In genomic region chr3:63662500-63662899, GRCh38 we compare ENCODE assay signal across 2 cellular contexts.
TF ChIP-seq lines count a peak whose summit lies in the region.

No MANE protein-coding gene starts in this region.

TF ChIP-seq in HepG2, 621 proteins besides CTCF, POLR2A, EP300 and RAD21:
- TF ChIP-seq STAG1 (CRISPR knock-in tag; IDR thresholded peaks at IDR 0.05) (peak; percentile 36; the same call in 1 of the 2 replicates), ZNF788 (CRISPR knock-in tag; IDR thresholded peaks at IDR 0.05; ENCODE audit: borderline replicate concordance) (no peak)

TF ChIP-seq in GM12891, 5 proteins besides CTCF, POLR2A, EP300 and RAD21:
- TF ChIP-seq PAX5 (IDR thresholded peaks at IDR 0.05; ENCODE audit: insufficient read depth, low read length, severe bottlenecking) (no peak), POLR2AphosphoS5 (IDR thresholded peaks at IDR 0.05; ENCODE audit: low read depth, low read length) (no peak), POU2F2 (IDR thresholded peaks at IDR 0.05; ENCODE audit: low read depth, low read length) (no peak), SPI1 (IDR thresholded peaks at IDR 0.05; ENCODE audit: low read depth, low read length) (no peak), TAF1 (IDR thresholded peaks at IDR 0.05; ENCODE audit: low read depth, low read length) (no peak)
